Comparison of ENCODE assay signal across 31 cellular contexts in the genomic region with DNA sequence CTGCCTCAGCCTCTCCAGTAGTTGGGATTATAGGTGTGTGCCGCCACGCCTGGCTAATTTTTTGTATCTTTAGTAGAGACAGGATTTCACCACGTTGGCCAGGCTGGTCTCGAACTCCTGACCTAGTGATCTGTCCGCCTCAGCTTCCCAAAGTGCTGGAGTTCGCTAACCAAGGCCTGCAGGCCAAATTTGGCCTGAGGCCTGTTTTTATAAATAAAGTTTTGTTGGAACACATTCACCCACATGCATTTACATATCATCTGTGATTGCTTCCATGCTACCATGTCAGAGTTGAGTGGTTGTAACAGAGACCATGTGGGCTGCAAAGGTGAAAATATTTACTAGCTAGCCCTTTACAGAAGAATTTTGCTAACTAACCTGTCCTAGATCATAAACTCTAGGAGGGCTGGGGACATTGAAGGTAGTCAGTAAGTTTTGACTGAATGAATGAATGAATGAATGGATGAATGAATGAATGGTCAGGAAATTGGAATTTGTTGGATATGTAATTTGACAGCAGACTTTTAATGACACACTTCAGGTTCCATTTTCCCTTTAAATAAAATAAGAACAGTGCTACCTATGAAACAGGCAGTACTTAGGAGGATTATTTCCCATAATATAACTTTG. TPM values are rescaled to one million over a fixed set of nuclear protein-coding genes. Genes with fewer than 3 reads are reported as not detected.
"Had no signal": no experiment of that assay in that cellular context is flagged by ENCODE, and none has a peak within 500 bp of the region (broad histone marks: within the 10 kb centered on the region; RNA-seq: fewer than 3 reads in every experiment).

No MANE protein-coding gene starts in this region.

- H3K9me3 ChIP-seq: body of pancreas had no signal

- ATAC-seq: activated CD4-positive, alpha-beta T cell treated with anti-CD3 and anti-CD28 coated beads for 36 hours; activated CD4-positive, CD25-positive, alpha-beta regulatory T cell treated with anti-CD3 and anti-CD28 coated beads, Interleukin-2, amount 50 U/mL, for 24 hours; activated CD8-positive, alpha-beta memory T cell treated with anti-CD3 and anti-CD28 coated beads, Interleukin-2, amount 10 ng/mL, durations not matched to agents 7 days and 5 days; activated CD8-positive, alpha-beta T cell treated with anti-CD3 and anti-CD28 coated beads, Interleukin-2, amount 10 ng/mL, durations not matched to agents 7 days and 5 days; activated naive CD8-positive, alpha-beta T cell treated with anti-CD3 and anti-CD28 coated beads, Interleukin-2, amount 50 U/mL, for 24 hours; body of pancreas; WTC11 had no signal

- H3K36me3 ChIP-seq: brain microvascular endothelial cell, breast epithelium, WERI-Rb-1 had no signal

- H3K4me1 ChIP-seq: breast epithelium had no signal

- H3K27ac ChIP-seq: body of pancreas, brain microvascular endothelial cell, WERI-Rb-1 had no signal

- FAIRE-seq: astrocyte had no signal

- H3K27me3 ChIP-seq: body of pancreas, brain microvascular endothelial cell, breast epithelium had no signal

- DNase-seq: activated CD4-positive, alpha-beta memory T cell treated with anti-CD3 and anti-CD28 coated beads, Interleukin-2, amount 10 ng/mL, durations not matched to agents 7 days and 5 days; activated CD4-positive, alpha-beta T cell treated with anti-CD3 and anti-CD28 coated beads for 1 hour; activated CD4-positive, alpha-beta T cell treated with anti-CD3 and anti-CD28 coated beads for 36 hours; activated CD4-positive, alpha-beta T cell treated with anti-CD3 and anti-CD28 coated beads for 48 hours; activated CD4-positive, alpha-beta T cell treated with anti-CD3 and anti-CD28 coated beads, Interleukin-2, amount 10 ng/mL, durations not matched to agents 7 days and 5 days; activated CD4-positive, alpha-beta T cell treated with anti-CD3 and anti-CD28 coated beads, Interleukin-2, amount 50 U/mL, for 48 hours; activated CD4-positive, CD25-positive, alpha-beta regulatory T cell; activated CD8-positive, alpha-beta memory T cell treated with anti-CD3 and anti-CD28 coated beads for 24 hours; activated CD8-positive, alpha-beta memory T cell treated with anti-CD3 and anti-CD28 coated beads, Interleukin-2, amount 10 ng/mL, durations not matched to agents 7 days and 5 days; activated CD8-positive, alpha-beta memory T cell treated with anti-CD3 and anti-CD28 coated beads, Interleukin-2, amount 50 U/mL, for 48 hours; activated CD8-positive, alpha-beta T cell treated with anti-CD3 and anti-CD28 coated beads, Interleukin-2, amount 10 ng/mL, durations not matched to agents 7 days and 5 days; activated effector memory CD4-positive, alpha-beta T cell treated with Interleukin-2 at 50 U/mL for 16 hours; activated gamma-delta T cell; activated naive CD4-positive, alpha-beta T cell treated with anti-CD3 and anti-CD28 coated beads, Interleukin-2, amount 10 ng/mL, durations not matched to agents 7 days and 5 days; activated naive CD4-positive, alpha-beta T cell treated with Interleukin-2 at 50 U/mL for 16 hours; activated naive CD8-positive, alpha-beta T cell treated with anti-CD3 and anti-CD28 coated beads, Interleukin-2, amount 10 ng/mL, durations not matched to agents 7 days and 5 days; activated naive CD8-positive, alpha-beta T cell treated with anti-CD3 and anti-CD28 coated beads, Interleukin-2, amount 50 U/mL, for 24 hours; activated T-cell treated with anti-CD3 and anti-CD28 coated beads, Interleukin-2, amount 50 U/mL, for 24 hours; activated T-cell treated with anti-CD3 and anti-CD28 coated beads, Interleukin-2, amount 50 U/mL, for 48 hours; amygdala; anterior cingulate cortex; body of pancreas; brain microvascular endothelial cell; central memory CD4-positive, alpha-beta T cell; T-helper 2 cell; T-helper 9 cell; WERI-Rb-1 had no signal

- H3K4me3 ChIP-seq: body of pancreas, breast epithelium had no signal

RNA-seq across cellular contexts. Expression of a gene that starts 38.4 kb away (rescaled TPM):
- total RNA-seq: activated CD4-positive, alpha-beta T cell treated with anti-CD3 and anti-CD28 coated beads, Interleukin-2, amount 10 ng/mL, durations not matched to agents 7 days and 5 days; activated CD8-positive, alpha-beta memory T cell treated with anti-CD3 and anti-CD28 coated beads, Interleukin-2, amount 10 ng/mL, durations not matched to agents 7 days and 5 days; activated CD8-positive, alpha-beta T cell treated with anti-CD3 and anti-CD28 coated beads, Interleukin-2, amount 10 ng/mL, durations not matched to agents 7 days and 5 days; activated naive CD8-positive, alpha-beta T cell treated with anti-CD3 and anti-CD28 coated beads, Interleukin-2, amount 10 ng/mL, durations not matched to agents 7 days and 5 days had no signal
